Comparison of ENCODE assay signal across 17 cellular contexts in the genomic region with DNA sequence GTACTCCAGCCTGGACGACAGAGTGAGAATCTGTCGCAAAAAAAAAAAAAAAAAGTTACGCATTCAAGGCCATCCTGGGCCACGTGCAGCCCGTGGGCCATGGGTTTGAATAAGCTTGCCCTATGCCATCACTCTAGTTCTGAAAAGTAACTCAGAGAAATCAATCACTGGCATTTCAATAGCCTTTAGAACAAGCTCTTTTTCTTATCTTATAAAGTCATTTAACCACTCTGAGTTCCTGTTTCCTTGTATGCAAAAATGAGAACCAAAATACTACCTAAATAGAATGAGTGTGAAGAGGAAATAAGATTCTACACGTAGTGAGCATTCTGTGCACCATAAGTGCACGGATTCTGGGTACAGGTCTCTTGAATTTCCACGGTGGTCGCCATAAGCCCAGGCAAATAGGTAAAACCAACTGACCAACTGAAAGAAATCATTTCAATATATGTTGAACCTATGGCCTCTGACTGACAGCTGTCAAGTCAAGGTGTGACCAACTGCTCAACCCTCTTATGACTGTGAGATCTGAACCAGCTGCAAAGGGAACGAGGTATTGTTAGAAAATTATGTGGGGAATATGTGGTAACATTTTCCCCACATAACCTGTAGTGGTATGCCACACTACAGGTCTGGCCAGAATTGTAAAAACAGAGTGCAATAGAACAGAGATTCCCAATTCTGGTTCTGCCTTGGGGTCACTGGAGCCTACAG.
DNase-seq lines count a peak whose midpoint lies in the region; ATAC-seq, FAIRE-seq and TF ChIP-seq lines count a peak whose summit lies in the region.
"Had no signal": no experiment of that assay in that cellular context is flagged by ENCODE, and none has a peak within 500 bp of the region (broad histone marks: within the 10 kb centered on the region; RNA-seq: fewer than 3 reads in every experiment).

No MANE protein-coding gene starts in this region.

- H4K20me1 ChIP-seq in DOHH2 (ENCODE audit: control insufficient read depth, insufficient read depth, low read depth, low read length) (no peaks in the 10 kb centered on the region), OCI-LY7 (ENCODE audit: insufficient read depth, low read length) (no peaks in the 10 kb centered on the region)

- POLR2A ChIA-PET in OCI-LY7 (lab: Charles Lee), result interaction anchor here (0.6 to 1.9 kb wide), 15 partner anchors 11 to 259 kb away, joined by 3 to 10 read pairs (median 4); no protein-coding TSS in a partner anchor

- H3K79me2 ChIP-seq in DOHH2 (ENCODE audit: control insufficient read depth, low read length), result no peaks in the 10 kb centered on the region
- H3K79me2 ChIP-seq in OCI-LY7 (ENCODE audit: insufficient read depth, low read depth, low read length), result no peaks in the 10 kb centered on the region

- H3K9me2 ChIP-seq in DOHH2 (replicated peaks; ENCODE audit: control insufficient read depth, low read length) (no peaks in the 10 kb centered on the region), OCI-LY7 (ENCODE audit: insufficient read depth, low read length) (no peaks in the 10 kb centered on the region)

- peak; percentile 45 for DNase-seq in OCI-LY7 (ENCODE audit: low spot score)
- no peak for DNase-seq in frontal cortex (ENCODE audit: low spot score in 2 of 2)
- DNase-seq in activated T-cell treated with anti-CD3 and anti-CD28 coated beads, Interleukin-2, amount 50 U/mL, for 48 hours, result no peak
- no peak for DNase-seq in SIG-M5 (lab: John Stamatoyannopoulos, UW)
- DNase-seq: activated CD4-positive, alpha-beta T cell treated with anti-CD3 and anti-CD28 coated beads, Interleukin-2, amount 10 ng/mL, durations not matched to agents 7 days and 5 days; activated T-cell treated with anti-CD3 and anti-CD28 coated beads, Interleukin-2, amount 50 U/mL, for 24 hours; CD8-positive, alpha-beta memory T cell; NCI-H1092 treated with DMSO at 0.1 percent for 48 hours; NCI-H226; RPMI8226; spleen had no signal

- FAIRE-seq in frontal cortex (lab: Jason Lieb, UNC), result no peak
- FAIRE-seq: A204.1 had no signal

- H3K36me3 ChIP-seq in DOHH2 (ENCODE audit: control insufficient read depth, low read length), result no peaks in the 10 kb centered on the region
- H3K36me3 ChIP-seq in OCI-LY7 (ENCODE audit: insufficient read depth, low read length), result no peaks in the 10 kb centered on the region
- H3K36me3 ChIP-seq: spleen had no signal

- H3F3A ChIP-seq in DOHH2 (ENCODE audit: control insufficient read depth, insufficient read depth), result no peaks in the 10 kb centered on the region; the same call in 1 of the 2 replicates

- H3K4me3 ChIP-seq in DOHH2 (ENCODE audit: low read length) (peak overlapping the region; percentile 35), OCI-LY7 (ENCODE audit: low read depth, low read length, poor library complexity, severe bottlenecking) (peak overlapping the region; percentile 33)
- H3K4me3 ChIP-seq: GM23338, spleen had no signal

- intact Hi-C loops in OCI-LY7 (cut with micrococcal nuclease; ENCODE audit: unreplicated experiment), result no loop called here

- TF ChIP-seq CTCF in DOHH2 (IDR thresholded peaks at IDR 0.05; ENCODE audit: low read depth, low read length, poor library complexity, severe bottlenecking), result no peak
- TF ChIP-seq CTCF in OCI-LY7 (conservative IDR thresholded peaks at IDR 0.05; ENCODE audit: low read length), result no peak

- no TSS peak for BruUV-seq in OCI-LY7 (replicated peaks; lab: Mats Ljungman, UMichigan)

- H3K9me3 ChIP-seq in DOHH2 (ENCODE audit: control insufficient read depth, insufficient read depth, low read length) (no peaks in the 10 kb centered on the region), OCI-LY7 (ENCODE audit: low read length) (no peaks in the 10 kb centered on the region)
- H3K9me3 ChIP-seq: spleen had no signal

- CTCF ChIA-PET in OCI-LY7 (lab: Charles Lee; ENCODE audit: unreplicated experiment), result interaction anchor here (0.6 to 0.8 kb wide), 3 partner anchors 65 to 1199 kb away, joined by 3 to 7 read pairs (median 3); no protein-coding TSS in a partner anchor

- H3K4me1 ChIP-seq in DOHH2 (ENCODE audit: control insufficient read depth, low read length) (peaks cover 19% of the 10 kb centered on the region), OCI-LY7 (ENCODE audit: insufficient read depth, low read length, poor library complexity, severe bottlenecking) (peaks cover 55% of the 10 kb centered on the region)

- peak; percentile 44 for ATAC-seq in GM19025 (IDR thresholded peaks at IDR 0.05; ENCODE audit: low read depth, unreplicated experiment)
- ATAC-seq in HG02852 (IDR thresholded peaks at IDR 0.05; ENCODE audit: unreplicated experiment), result peak; percentile 62
- ATAC-seq in GM19467 (IDR thresholded peaks at IDR 0.05; ENCODE audit: unreplicated experiment), result no peak
- ATAC-seq: GM23338 had no signal

- H2AFZ ChIP-seq in OCI-LY7 (ENCODE audit: low read length), result peak overlapping the region; percentile 71; the same call in 1 of the 2 replicates
- H2AFZ ChIP-seq: GM23338 had no signal

- H3K27ac ChIP-seq in DOHH2 (ENCODE audit: low read depth, low read length) (0 out of 2 replicates have a peak overlapping the region, but pooled peaks have one; percentile 3), OCI-LY7 (ENCODE audit: low read depth, low read length, poor library complexity, severe bottlenecking) (peak overlapping the region; percentile 39)

- H3K27me3 ChIP-seq in DOHH2 (ENCODE audit: control insufficient read depth, low read length), result no peaks in the 10 kb centered on the region
- H3K27me3 ChIP-seq: spleen had no signal

- H3K4me2 ChIP-seq in DOHH2 (ENCODE audit: low read length) (peak overlapping the region; percentile 49), OCI-LY7 (ENCODE audit: low read length) (peak overlapping the region; percentile 64)
- H3K4me2 ChIP-seq: GM23338 had no signal
